ENCODE assay signal across 11 cellular contexts in the genomic region with DNA sequence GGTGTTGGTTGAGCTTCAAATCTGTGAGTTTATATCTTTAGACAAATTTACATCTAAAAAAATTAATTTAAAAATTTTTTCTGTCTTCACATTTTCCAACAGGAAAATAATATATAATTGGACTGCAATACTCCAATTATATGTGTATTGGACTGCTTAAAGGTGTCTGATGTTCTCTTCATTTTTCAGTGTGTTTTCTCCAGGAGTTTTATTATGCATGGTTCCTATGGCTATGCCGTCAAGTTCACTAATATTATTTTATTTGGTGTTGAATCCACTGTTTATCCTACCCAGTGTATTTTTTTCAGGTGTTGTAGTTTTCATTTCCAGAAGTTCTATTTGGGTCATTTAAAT.
"Had no signal": no experiment of that assay in that cellular context is flagged by ENCODE, and none has a peak within 500 bp of the region (broad histone marks: within the 10 kb centered on the region; RNA-seq: fewer than 3 reads in every experiment).

No MANE protein-coding gene starts in this region.

- H3K27ac Mint-ChIP-seq: activated naive CD4-positive, alpha-beta T cell treated with anti-CD3 and anti-CD28 coated beads, Interleukin-2, amount 10 ng/mL, durations not matched to agents 7 days and 5 days had no signal

- H3K36me3 Mint-ChIP-seq: stimulated activated effector memory CD8-positive, alpha-beta T cell treated with anti-CD3 and anti-CD28 coated beads, Interleukin-12 subunit alpha, Interleukin-12 subunit beta, amount 100 ng/mL, for 72 hours had no signal

- H3K27me3 ChIP-seq: breast epithelium, pancreas, sigmoid colon, tibial artery, uterus had no signal

- H3K4me3 Mint-ChIP-seq: activated naive CD4-positive, alpha-beta T cell treated with anti-CD3 and anti-CD28 coated beads, Interleukin-2, amount 10 ng/mL, durations not matched to agents 7 days and 5 days had no signal

- H3K9me3 ChIP-seq: pancreas, tibial artery, uterus had no signal

- H3K4me3 ChIP-seq: breast epithelium, pancreas, sigmoid colon, tibial artery, uterus had no signal

- H3K27me3 Mint-ChIP-seq: activated naive CD4-positive, alpha-beta T cell treated with anti-CD3 and anti-CD28 coated beads, Interleukin-2, amount 10 ng/mL, durations not matched to agents 7 days and 5 days had no signal

- H3K4me1 ChIP-seq: breast epithelium, pancreas, uterus had no signal

- DNase-seq: activated naive CD4-positive, alpha-beta T cell treated with anti-CD3 and anti-CD28 coated beads, Interleukin-2, amount 10 ng/mL, durations not matched to agents 7 days and 5 days; foreskin melanocyte; kidney glomerular epithelial cell; pancreas; sigmoid colon; SW 1271; tibial artery; uterus had no signal

- H3K36me3 ChIP-seq: breast epithelium, pancreas, sigmoid colon, tibial artery, uterus had no signal

- ATAC-seq: stimulated activated effector memory CD8-positive, alpha-beta T cell treated with anti-CD3 and anti-CD28 coated beads, Interleukin-12 subunit alpha, Interleukin-12 subunit beta, amount 100 ng/mL, for 72 hours had no signal

- H3K27ac ChIP-seq: epithelial cell of prostate, pancreas, sigmoid colon, uterus had no signal
